Comparison of ENCODE assay signal across 8 cellular contexts in genomic region chrX:115940888-115941332, GRCh38.
DNase-seq lines count a peak whose midpoint lies in the region; ATAC-seq and TF ChIP-seq lines count a peak whose summit lies in the region.

No MANE protein-coding gene starts in this region.

- no peak overlapping the region for H2AK5ac ChIP-seq in neuronal stem cell (ENCODE audit: low read depth, low read length)

- H3K4me2 ChIP-seq in neuronal stem cell (ENCODE audit: insufficient read depth, low read length, poor library complexity, severe bottlenecking): no peak overlapping the region

- no peak overlapping the region for H2BK5ac ChIP-seq in neuronal stem cell (ENCODE audit: low read length)

- peak; percentile 59 for DNase-seq in NCI-H524 treated with DMSO at 0.1 percent for 48 hours (lab: John Stamatoyannopoulos, UW)
- DNase-seq in coronary artery (ENCODE audit: low spot score): peak; percentile 81
- peak; percentile 5 for DNase-seq in neuronal stem cell (ENCODE audit: low spot score)
- DNase-seq in dedifferentiated amniotic fluid mesenchymal stem cell (ENCODE audit: extremely low spot score): no peak
- no peak for DNase-seq in activated CD4-positive, alpha-beta T cell treated with anti-CD3 and anti-CD28 coated beads, Interleukin-2, amount 50 U/mL, for 1 hour

- peaks cover 0 to 1% of the 10 kb centered on the region in 2 donors for H3K4me1 ChIP-seq in neuronal stem cell (ENCODE audit: control insufficient read depth in 2 of 2, insufficient read depth in 1 of 2, low read depth in 1 of 2, low read length in 2 of 2)

- WGBS in neuronal stem cell (ENCODE audit: extremely low coverage in 2 of 2, insufficient read length in 2 of 2, insufficient replicate concordance in 1 of 2), 2 donors: no CpG with 5 or more reads among the region's 7 CpGs

- no peak overlapping the region for H3K18ac ChIP-seq in neuronal stem cell (ENCODE audit: low read length)

- H4K8ac ChIP-seq in neuronal stem cell (ENCODE audit: low read depth, low read length): no peak overlapping the region

- H3K14ac ChIP-seq in neuronal stem cell (ENCODE audit: low read length): no peak overlapping the region

- peaks cover 0 to 2% of the 10 kb centered on the region in 2 donors for H3K9me3 ChIP-seq in neuronal stem cell (replicated peaks in 1 of 2; ENCODE audit: control insufficient read depth in 2 of 2, insufficient read depth in 1 of 2, low read depth in 1 of 2, low read length in 2 of 2)

- H3K4me3 ChIP-seq in coronary artery (peak overlapping the region; percentile 7), neuronal stem cell (ENCODE audit: low read length in 2 of 2) (peak overlapping the region in 1 of 2 donors; percentile 27)

- H3K9ac ChIP-seq in neuronal stem cell (ENCODE audit: low read depth, low read length, poor library complexity): no peak overlapping the region

- peak overlapping the region; percentile 85 for H2AFZ ChIP-seq in neuronal stem cell (ENCODE audit: low read length)

- H3K27me3 ChIP-seq in neuronal stem cell (ENCODE audit: control insufficient read depth in 3 of 3, insufficient read depth in 3 of 3, low read depth in 1 of 3, low read length in 3 of 3): peaks cover 0 to 23% (median 0%) of the 10 kb centered on the region in 3 experiments

- no peak overlapping the region for H2BK120ac ChIP-seq in neuronal stem cell (ENCODE audit: low read depth, low read length)

- no peak overlapping the region for H3K4ac ChIP-seq in neuronal stem cell (ENCODE audit: low read length)

- H3K23ac ChIP-seq in neuronal stem cell (ENCODE audit: low read depth, low read length, poor library complexity): no peak overlapping the region

- no peaks in the 10 kb centered on the region for H3K36me3 ChIP-seq in neuronal stem cell (replicated peaks in 1 of 2; ENCODE audit: control insufficient read depth in 2 of 2, insufficient read depth in 2 of 2, low read length in 2 of 2)

- H2BK15ac ChIP-seq in neuronal stem cell (ENCODE audit: low read length): no peak overlapping the region

- TF ChIP-seq CTCF in C4-2B (conservative IDR thresholded peaks at IDR 0.05): peak; percentile 55
- no peak for TF ChIP-seq CTCF in coronary artery (IDR thresholded peaks at IDR 0.05)

- H3K79me1 ChIP-seq in neuronal stem cell (ENCODE audit: low read depth, low read length): no peaks in the 10 kb centered on the region

- ATAC-seq in GM19023 (IDR thresholded peaks at IDR 0.05; ENCODE audit: unreplicated experiment) (peak; percentile 72), HG03342 (IDR thresholded peaks at IDR 0.05; ENCODE audit: unreplicated experiment) (peak; percentile 49)

- H3K27ac ChIP-seq in C4-2B (peak overlapping the region; percentile 75), coronary artery (no peak overlapping the region), neuronal stem cell (replicated peaks; ENCODE audit: low read length) (no peak overlapping the region)

- H2BK12ac ChIP-seq in neuronal stem cell (ENCODE audit: low read length): no peak overlapping the region

- no peak overlapping the region for H4K91ac ChIP-seq in neuronal stem cell (ENCODE audit: low read depth, low read length, poor library complexity)

Comparison
In these comparisons a context has a peak if more than half of its experiments do, and no peak if none do; other contexts are left out.
1. DNase-seq: peak in NCI-H524 treated with DMSO at 0.1 percent for 48 hours (single experiment), coronary artery (single experiment) and neuronal stem cell (single experiment); none in dedifferentiated amniotic fluid mesenchymal stem cell (single experiment) and activated CD4-positive, alpha-beta T cell treated with anti-CD3 and anti-CD28 coated beads, Interleukin-2, amount 50 U/mL, for 1 hour (single experiment).